ENCODE assay signal across 20 cellular contexts in genomic region chr9:124743686-124744348, GRCh38. TPM values are rescaled to one million over a fixed set of nuclear protein-coding genes. Genes with fewer than 3 reads are reported as not detected.
A peak's percentile ranks its signal among the peaks of the same experiment; 100 is the strongest.
DNase-seq lines count a peak whose midpoint lies in the region; ATAC-seq and TF ChIP-seq lines count a peak whose summit lies in the region.
"Had no signal": no experiment of that assay in that cellular context is flagged by ENCODE, and none has a peak within 500 bp of the region (broad histone marks: within the 10 kb centered on the region; RNA-seq: fewer than 3 reads in every experiment).

No MANE protein-coding gene starts in this region.

- no peak overlapping the region for H3K4me3 Mint-ChIP-seq in activated T-helper 17 cell treated with anti-CD3 and anti-CD28 coated beads, Interleukin-2, amount 50 U/mL, for 72 hours
- no peak overlapping the region for H3K4me3 Mint-ChIP-seq in neural progenitor cell
- H3K4me3 Mint-ChIP-seq: naive B cell had no signal

- no peaks in the 10 kb centered on the region for H3K36me3 Mint-ChIP-seq in activated T-helper 17 cell treated with anti-CD3 and anti-CD28 coated beads, Interleukin-2, amount 50 U/mL, for 72 hours (ENCODE audit: low read depth)
- H3K36me3 Mint-ChIP-seq in neural progenitor cell: peaks cover 8% of the 10 kb centered on the region
- H3K36me3 Mint-ChIP-seq: naive B cell had no signal

- H3K27me3 Mint-ChIP-seq in activated T-helper 17 cell treated with anti-CD3 and anti-CD28 coated beads, Interleukin-2, amount 50 U/mL, for 72 hours: peaks cover 13% of the 10 kb centered on the region
- H3K27me3 Mint-ChIP-seq in neural progenitor cell (ENCODE audit: insufficient read depth, low read depth): no peaks in the 10 kb centered on the region
- H3K27me3 Mint-ChIP-seq: naive B cell had no signal

- peaks cover 2% of the 10 kb centered on the region; the same call in 1 of the 2 replicates for H3K4me1 ChIP-seq in HEK293 (ENCODE audit: control insufficient read depth, insufficient read depth, low read length)
- H3K4me1 ChIP-seq in neural progenitor cell: peaks cover 4% of the 10 kb centered on the region
- H3K4me1 ChIP-seq: body of pancreas had no signal

- no peak overlapping the region for H3K27ac Mint-ChIP-seq in activated T-helper 17 cell treated with anti-CD3 and anti-CD28 coated beads, Interleukin-2, amount 50 U/mL, for 72 hours
- no peak overlapping the region for H3K27ac Mint-ChIP-seq in neural progenitor cell

- H3K27me3 ChIP-seq in kidney epithelial cell (ENCODE audit: control insufficient read depth, insufficient read depth, low read length) (no peaks in the 10 kb centered on the region), neural progenitor cell (no peaks in the 10 kb centered on the region)
- H3K27me3 ChIP-seq: body of pancreas, tibial nerve had no signal

- POLR2A ChIA-PET in HEK293 (lab: Yijun Ruan, JAX): interaction anchor here (0.6 to 1.4 kb wide), 3 partner anchors 26 to 118 kb away, joined by 3 to 10 read pairs (median 3); partner anchors contain the start of genes ARPC5L and RPL35

- ATAC-seq in activated T-helper 17 cell treated with anti-CD3 and anti-CD28 coated beads, Interleukin-2, amount 50 U/mL, for 72 hours (replicated peaks): peak; percentile 38
- ATAC-seq in HG02885 (IDR thresholded peaks at IDR 0.05; ENCODE audit: poor library complexity, unreplicated experiment): no peak
- ATAC-seq: body of pancreas had no signal

- peaks cover 94% of the 10 kb centered on the region for H4K20me1 ChIP-seq in neural progenitor cell (ENCODE audit: low read depth)

- peaks cover 100% of the 10 kb centered on the region for H3K79me2 ChIP-seq in neural progenitor cell (ENCODE audit: low read depth)

- no peak overlapping the region for H2AFZ ChIP-seq in neural progenitor cell (replicated peaks)

- H3K27ac ChIP-seq in HEK293 (ENCODE audit: extremely low read depth, low read depth, low read length) (no peak overlapping the region), neural progenitor cell (no peak overlapping the region)
- H3K27ac ChIP-seq: body of pancreas, left ventricle myocardium inferior, SK-N-MC, tibial nerve, VCaP had no signal

- H3K4me3 ChIP-seq in AG10803 (ENCODE audit: low read length): no peak overlapping the region
- no peak overlapping the region for H3K4me3 ChIP-seq in HEK293 (ENCODE audit: low read depth, low read length)
- no peak overlapping the region for H3K4me3 ChIP-seq in kidney epithelial cell (ENCODE audit: low read depth, low read length)
- H3K4me3 ChIP-seq in neural progenitor cell: no peak overlapping the region
- H3K4me3 ChIP-seq: body of pancreas, left ventricle myocardium inferior, SK-N-MC, tibial nerve had no signal

- peaks cover 16% of the 10 kb centered on the region for H3F3A ChIP-seq in neural progenitor cell (ENCODE audit: low read depth)

- no peak overlapping the region for H3K4me2 ChIP-seq in neural progenitor cell

- no peak overlapping the region for H3K9ac ChIP-seq in neural progenitor cell

- CTCF ChIA-PET in HEK293 (lab: Yijun Ruan, JAX): interaction anchor here (0.6 to 2.9 kb wide), 15 partner anchors 8 to 352 kb away, joined by 3 to 19 read pairs (median 4); partner anchors contain the start of gene WDR38

- DNase-seq in AG10803 (ENCODE audit: low read depth) (peak; percentile 53), kidney epithelial cell (ENCODE audit: low read depth) (peak; percentile 41), T-helper 1 cell (no peak), AG20443 (ENCODE audit: low spot score) (no peak), neural progenitor cell (ENCODE audit: low spot score) (no peak)
- DNase-seq: activated effector memory CD4-positive, alpha-beta T cell treated with anti-CD3 and anti-CD28 coated beads, Interleukin-2, amount 50 U/mL, for 16 hours; body of pancreas; KBM-7; left ventricle myocardium inferior; naive B cell; NCI-H1436; NCI-H345; stimulated activated CD4-positive, alpha-beta T cell treated with anti-CD3 and anti-CD28 coated beads, Interleukin-2, amount 100 ng/mL, for 48 hours; stimulated activated CD8-positive, alpha-beta memory T cell treated with anti-CD3 and anti-CD28 coated beads, Interleukin-4, amount 100 ng/mL, for 48 hours had no signal

- H3K9me3 ChIP-seq in HEK293 (ENCODE audit: control insufficient read depth, insufficient read depth, low read depth, low read length) (no peaks in the 10 kb centered on the region), neural progenitor cell (ENCODE audit: low read depth) (no peaks in the 10 kb centered on the region)
- H3K9me3 ChIP-seq: body of pancreas, left ventricle myocardium inferior, tibial nerve had no signal

- TF ChIP-seq CTCF in AG10803 (conservative IDR thresholded peaks at IDR 0.05; ENCODE audit: low read length) (no peak), HEK293 (tag by site-specific recombination; IDR thresholded peaks at IDR 0.05) (no peak), kidney epithelial cell (IDR thresholded peaks at IDR 0.05; ENCODE audit: insufficient read depth, low read length, poor library complexity, severe bottlenecking) (no peak), neural progenitor cell (IDR thresholded peaks at IDR 0.05) (no peak)

- no peaks in the 10 kb centered on the region for H3K9me3 Mint-ChIP-seq in activated T-helper 17 cell treated with anti-CD3 and anti-CD28 coated beads, Interleukin-2, amount 50 U/mL, for 72 hours
- peaks cover 2% of the 10 kb centered on the region for H3K9me3 Mint-ChIP-seq in neural progenitor cell
- H3K9me3 Mint-ChIP-seq: naive B cell had no signal

- H3K4me1 Mint-ChIP-seq in activated T-helper 17 cell treated with anti-CD3 and anti-CD28 coated beads, Interleukin-2, amount 50 U/mL, for 72 hours: peaks cover 4% of the 10 kb centered on the region
- H3K4me1 Mint-ChIP-seq in neural progenitor cell: peaks cover 30% of the 10 kb centered on the region

- no peaks in the 10 kb centered on the region for H3K36me3 ChIP-seq in HEK293 (ENCODE audit: control insufficient read depth in 2 of 2, insufficient read depth in 1 of 2, low read length in 2 of 2)
- no peaks in the 10 kb centered on the region for H3K36me3 ChIP-seq in kidney epithelial cell (ENCODE audit: control insufficient read depth, insufficient read depth, low read length)
- no peaks in the 10 kb centered on the region for H3K36me3 ChIP-seq in neural progenitor cell
- H3K36me3 ChIP-seq: left ventricle myocardium inferior, tibial nerve had no signal

TF ChIP-seq in HEK293, 187 proteins besides CTCF, POLR2A, EP300 and RAD21:
- TF ChIP-seq ZNF394 (tag by site-specific recombination; IDR thresholded peaks at IDR 0.05; ENCODE audit: borderline replicate concordance): no peak
- TF ChIP-seq PRDM6 (tag by site-specific recombination; IDR thresholded peaks at IDR 0.05): peak; percentile 68
TF ChIP-seq in HEK293: peak in this region for 1.

RNA-seq across cellular contexts. Expression of gene NR6A1, which starts 27.3 kb away (rescaled TPM):
- 1 to 10 TPM in 1 of 2 donors, under 1 TPM in 1; 0.98 to 1.2 TPM for total RNA-seq in activated T-helper 17 cell treated with anti-CD3 and anti-CD28 coated beads, Interleukin-2, amount 50 U/mL, for 72 hours
- 0.92 and 2.2 TPM in 2 replicates for total RNA-seq in kidney epithelial cell
- total RNA-seq in neural progenitor cell (ENCODE audit: low replicate concordance): 302 and 313 TPM in 2 replicates

RNA-seq across cellular contexts. Expression of gene OLFML2A, which starts 33.1 kb away (rescaled TPM):
- not detected for total RNA-seq in activated T-helper 17 cell treated with anti-CD3 and anti-CD28 coated beads, Interleukin-2, amount 50 U/mL, for 72 hours
- 7.0 and 16.4 TPM in 2 replicates for total RNA-seq in kidney epithelial cell
- 3.1 and 9.0 TPM in 2 replicates for total RNA-seq in neural progenitor cell (ENCODE audit: low replicate concordance)

Comparison
In these comparisons a context has a peak if more than half of its experiments do, and no peak if none do; other contexts are left out.
1. DNase-seq: peak in AG10803 (single experiment) and kidney epithelial cell (single experiment); none in T-helper 1 cell (0 of 5), AG20443 (single experiment) and neural progenitor cell (single experiment).
2. RNA of gene NR6A1, which starts 27.3 kb away (total RNA-seq): 302 to 313 TPM in neural progenitor cell; 0.98 to 1.2 TPM in activated T-helper 17 cell treated with anti-CD3 and anti-CD28 coated beads, Interleukin-2, amount 50 U/mL, for 72 hours and 0.92 to 2.2 TPM in kidney epithelial cell; every median in the first group is over 10 times any median in the second.